Comparison of ENCODE assay signal across 21 cellular contexts in genomic region chr5:131957721-131958483, GRCh38.
DNase-seq lines count a peak whose midpoint lies in the region; ATAC-seq and TF ChIP-seq lines count a peak whose summit lies in the region.
"Had no signal": no experiment of that assay in that cellular context is flagged by ENCODE, and none has a peak within 500 bp of the region (broad histone marks: within the 10 kb centered on the region; RNA-seq: fewer than 3 reads in every experiment).

No MANE protein-coding gene starts in this region.

- no peak for TF ChIP-seq CTCF in retinal pigment epithelial cell (conservative IDR thresholded peaks at IDR 0.05; ENCODE audit: low read depth, low read length)

- DNase-seq in NCI-H82 (lab: John Stamatoyannopoulos, UW) (peak; percentile 3), NCI-H82 treated with DMSO at 0.1 percent for 48 hours (lab: John Stamatoyannopoulos, UW; ENCODE audit: unreplicated experiment) (no peak), inferior parietal cortex (ENCODE audit: extremely low spot score) (peak; percentile 27), retinal pigment epithelial cell (ENCODE audit: low read depth) (peak; percentile 49)
- DNase-seq: activated CD4-positive, alpha-beta memory T cell treated with anti-CD3 and anti-CD28 coated beads for 36 hours; activated T-cell treated with anti-CD3 and anti-CD28 coated beads, Interleukin-2, amount 50 U/mL, for 4 hours; AML-193; brain microvascular endothelial cell; left lung; mucosa of descending colon; NCI-H1417 treated with DMSO at 0.1 percent for 48 hours; NCI-H2171; NCI-H526 had no signal

- no peak overlapping the region for H3K4me3 ChIP-seq in retinal pigment epithelial cell (ENCODE audit: low read length)
- H3K4me3 ChIP-seq: left lung, mucosa of descending colon had no signal

- no peak for ATAC-seq in GM18519 (IDR thresholded peaks at IDR 0.05; ENCODE audit: low FRiP score, unreplicated experiment)
- ATAC-seq in GM19023 (IDR thresholded peaks at IDR 0.05; ENCODE audit: unreplicated experiment), result no peak
- ATAC-seq in GM21786 (IDR thresholded peaks at IDR 0.05; ENCODE audit: unreplicated experiment), result no peak
- ATAC-seq: activated T-cell treated with anti-CD3 and anti-CD28 coated beads, Interleukin-2, amount 50 U/mL, for 4 hours; left lung; mucosa of descending colon; Right ventricle myocardium inferior; sciatic nerve; stimulated activated effector memory CD8-positive, alpha-beta T cell treated with anti-CD3 and anti-CD28 coated beads, Interleukin-12 subunit alpha, Interleukin-12 subunit beta, amount 100 ng/mL, for 72 hours had no signal

- H3K27ac ChIP-seq in angular gyrus (ENCODE audit: low read depth, low read length), result peak overlapping the region; percentile 71
- H3K27ac ChIP-seq: 22Rv1, brain microvascular endothelial cell, left lung had no signal
